Comparison of ENCODE assay signal across 11 cellular contexts in the genomic region with DNA sequence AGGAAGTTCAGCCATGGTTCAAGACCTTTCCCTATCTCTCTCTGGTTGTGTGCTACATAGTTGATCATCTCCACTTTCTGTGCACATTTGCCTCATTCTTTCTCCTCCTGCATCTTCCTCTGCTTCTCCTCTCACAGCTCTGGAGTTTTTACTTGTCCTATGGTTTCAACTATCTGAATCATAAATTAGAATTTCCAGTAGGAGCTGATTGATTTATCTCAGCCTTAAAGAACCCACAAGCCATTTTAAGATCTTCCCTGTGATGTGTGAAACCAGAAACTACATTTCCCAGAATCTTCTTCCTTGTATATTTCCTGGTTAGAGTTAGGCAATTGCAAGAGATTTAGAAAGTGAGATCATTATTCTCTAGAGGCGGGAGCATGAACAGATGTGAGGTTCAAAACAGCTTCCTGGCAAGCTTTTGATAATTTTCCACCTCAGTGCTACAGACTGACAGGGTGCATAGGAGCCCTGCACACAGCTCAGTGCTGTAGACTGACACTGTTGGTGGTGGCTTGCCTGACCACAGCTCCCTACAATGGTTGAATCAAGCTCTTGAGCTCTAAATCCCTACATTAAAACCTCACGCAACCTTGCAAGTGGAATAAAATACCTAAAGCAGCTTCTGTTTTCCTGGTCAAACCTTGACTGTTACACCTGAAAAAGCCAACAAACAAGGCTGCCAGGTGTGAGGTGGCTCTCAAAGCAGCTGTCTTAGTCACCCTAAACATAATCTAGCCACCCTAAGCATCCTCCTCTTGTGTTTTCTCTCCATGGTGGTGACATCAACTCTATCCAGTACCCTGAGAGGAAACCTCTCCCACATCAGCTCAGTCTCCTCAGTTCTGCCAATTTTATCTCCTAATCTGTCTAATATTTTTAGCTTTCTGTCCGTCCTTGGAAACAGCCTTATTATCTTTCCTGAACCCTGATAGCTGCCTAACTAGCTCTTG. TPM values are rescaled to one million over a fixed set of nuclear protein-coding genes. Genes with fewer than 3 reads are reported as not detected.
A peak's percentile ranks its signal among the peaks of the same experiment; 100 is the strongest.
DNase-seq lines count a peak whose midpoint lies in the region; ATAC-seq and TF ChIP-seq lines count a peak whose summit lies in the region.
"Had no signal": no experiment of that assay in that cellular context is flagged by ENCODE, and none has a peak within 500 bp of the region (broad histone marks: within the 10 kb centered on the region; RNA-seq: fewer than 3 reads in every experiment).

No MANE protein-coding gene starts in this region.

- H3K9me3 Mint-ChIP-seq in CD4-positive, alpha-beta memory T cell: peaks cover 0 to 3% (median 0%) of the 10 kb centered on the region in 8 donors
- H3K9me3 Mint-ChIP-seq: dendritic cell treated with granulocyte-macrophage colony-stimulating factor and Interleukin-4, amounts not matched to agents 40 ng/mL and 50 ng/mL, for 4 days had no signal

- peak overlapping the region in 7 of 8 donors; percentile 4 to 56 (median 40) for H3K4me3 Mint-ChIP-seq in CD4-positive, alpha-beta memory T cell
- H3K4me3 Mint-ChIP-seq: dendritic cell treated with granulocyte-macrophage colony-stimulating factor and Interleukin-4, amounts not matched to agents 40 ng/mL and 50 ng/mL, for 4 days had no signal

- no peaks in the 10 kb centered on the region for H3K36me3 ChIP-seq in CD4-positive, alpha-beta memory T cell (ENCODE audit: insufficient read depth, low read length)
- H3K36me3 ChIP-seq in effector memory CD4-positive, alpha-beta T cell (ENCODE audit: control insufficient read depth, insufficient read depth, low read length): no peaks in the 10 kb centered on the region
- H3K36me3 ChIP-seq in left lung: no peaks in the 10 kb centered on the region

- H3K27me3 Mint-ChIP-seq in CD4-positive, alpha-beta memory T cell: no peaks in the 10 kb centered on the region

- peaks cover 51% of the 10 kb centered on the region for H3K4me1 ChIP-seq in CD4-positive, alpha-beta memory T cell (ENCODE audit: insufficient read depth, low read length)
- H3K4me1 ChIP-seq in effector memory CD4-positive, alpha-beta T cell (ENCODE audit: control insufficient read depth, insufficient read depth, low read length, poor library complexity, severe bottlenecking): peaks cover 32% of the 10 kb centered on the region
- no peaks in the 10 kb centered on the region for H3K4me1 ChIP-seq in left lung

- H3K4me1 Mint-ChIP-seq in CD4-positive, alpha-beta memory T cell: peaks cover 37 to 51% (median 44%) of the 10 kb centered on the region in 4 donors

- no peak overlapping the region for H3K4me3 ChIP-seq in CD4-positive, alpha-beta memory T cell (ENCODE audit: low read length in 2 of 2)
- H3K4me3 ChIP-seq in effector memory CD4-positive, alpha-beta T cell (ENCODE audit: insufficient read depth, low read depth, low read length, poor library complexity, severe bottlenecking): no peak overlapping the region
- H3K4me3 ChIP-seq in left lung: no peak overlapping the region

- peak; percentile 56 to 63 (median 57) for DNase-seq in CD4-positive, alpha-beta memory T cell
- DNase-seq in NCI-H2171 treated with DMSO at 0.1 percent for 48 hours (lab: John Stamatoyannopoulos, UW) (peak; percentile 99), left lung (no peak), T-helper 9 cell (no peak), AG08396 (ENCODE audit: low spot score) (no peak)
- DNase-seq in effector memory CD4-positive, alpha-beta T cell: no peak

- no peak for TF ChIP-seq CTCF in left lung (IDR thresholded peaks at IDR 0.05)

- peak overlapping the region; percentile 49 to 96 (median 81) for H3K27ac Mint-ChIP-seq in CD4-positive, alpha-beta memory T cell
- H3K27ac Mint-ChIP-seq: dendritic cell treated with granulocyte-macrophage colony-stimulating factor and Interleukin-4, amounts not matched to agents 40 ng/mL and 50 ng/mL, for 4 days had no signal

- CTCF ChIA-PET in CD4-positive, alpha-beta memory T cell (lab: Charles Lee; ENCODE audit: partially characterized antibody): interaction anchor here (0.7 to 2.7 kb wide), 8 partner anchors 8 to 142 kb away, joined by 3 to 10 read pairs (median 4); no protein-coding TSS in a partner anchor

- ATAC-seq in GM19467 (IDR thresholded peaks at IDR 0.05; ENCODE audit: unreplicated experiment) (peak; percentile 55), left lung (no peak), HG02623 (IDR thresholded peaks at IDR 0.05; ENCODE audit: unreplicated experiment) (no peak)

- peak overlapping the region; percentile 29 for H3K27ac ChIP-seq in CD4-positive, alpha-beta memory T cell (ENCODE audit: low read depth, low read length)
- peak overlapping the region; percentile 43 for H3K27ac ChIP-seq in effector memory CD4-positive, alpha-beta T cell (ENCODE audit: insufficient read depth, low read length, poor library complexity, severe bottlenecking)
- no peak overlapping the region for H3K27ac ChIP-seq in left lung

- intact Hi-C loops in CD4-positive, alpha-beta memory T cell (cut with micrococcal nuclease): loop anchor here (1.0 kb wide), 1 partner anchor 9 kb away; no protein-coding TSS in a partner anchor
- intact Hi-C loops in left lung (cut with DNase I): no loop called here

- no peaks in the 10 kb centered on the region for H3K9me3 ChIP-seq in CD4-positive, alpha-beta memory T cell (ENCODE audit: control insufficient read depth in 1 of 2, low read length in 2 of 2)
- no peaks in the 10 kb centered on the region for H3K9me3 ChIP-seq in effector memory CD4-positive, alpha-beta T cell (ENCODE audit: control insufficient read depth, low read length)
- H3K9me3 ChIP-seq in left lung: no peaks in the 10 kb centered on the region

- no peaks in the 10 kb centered on the region for H3K36me3 Mint-ChIP-seq in CD4-positive, alpha-beta memory T cell

- no peaks in the 10 kb centered on the region for H3K27me3 ChIP-seq in CD4-positive, alpha-beta memory T cell (ENCODE audit: insufficient read depth, low read length)
- no peaks in the 10 kb centered on the region for H3K27me3 ChIP-seq in effector memory CD4-positive, alpha-beta T cell (replicated peaks; ENCODE audit: control insufficient read depth, insufficient read depth, low read length, poor library complexity, severe bottlenecking)
- no peaks in the 10 kb centered on the region for H3K27me3 ChIP-seq in left lung

- POLR2A ChIA-PET in CD4-positive, alpha-beta memory T cell (lab: Charles Lee; ENCODE audit: partially characterized antibody): interaction anchor here (0.6 to 1.5 kb wide), 8 partner anchors 9 to 61 kb away, joined by 3 to 6 read pairs (median 4); a partner anchor contains a TSS

RNA-seq across cellular contexts. Expression of a gene that starts 21.5 kb away (rescaled TPM):
- total RNA-seq in CD4-positive, alpha-beta memory T cell: under 1 TPM; 0.55 to 0.73 TPM
- 1 to 10 TPM; 2.8 to 3.0 TPM for polyA plus RNA-seq in CD4-positive, alpha-beta memory T cell
- under 1 TPM in 1 of 2 donors, not detected in 1; 0.60 TPM for total RNA-seq in left lung
- total RNA-seq: NCI-H460, pulmonary artery endothelial cell had no signal

RNA-seq across cellular contexts. Expression of a gene that starts 44.5 kb away (rescaled TPM):
- total RNA-seq in CD4-positive, alpha-beta memory T cell: not detected
- under 1 TPM in 1 of 2 donors, not detected in 1; 0.30 TPM for polyA plus RNA-seq in CD4-positive, alpha-beta memory T cell
- total RNA-seq in left lung: not detected
- total RNA-seq: NCI-H460, pulmonary artery endothelial cell had no signal

Comparison
In these comparisons a context has a peak if more than half of its experiments do, and no peak if none do; other contexts are left out.
1. DNase-seq: peak in CD4-positive, alpha-beta memory T cell (5 of 5) and NCI-H2171 treated with DMSO at 0.1 percent for 48 hours (single experiment); none in effector memory CD4-positive, alpha-beta T cell (0 of 3), left lung (0 of 2), T-helper 9 cell (single experiment) and AG08396 (single experiment).
2. H3K27ac ChIP-seq: peak in CD4-positive, alpha-beta memory T cell (single experiment) and effector memory CD4-positive, alpha-beta T cell (single experiment); none in left lung (0 of 2).